In the genomic region with DNA sequence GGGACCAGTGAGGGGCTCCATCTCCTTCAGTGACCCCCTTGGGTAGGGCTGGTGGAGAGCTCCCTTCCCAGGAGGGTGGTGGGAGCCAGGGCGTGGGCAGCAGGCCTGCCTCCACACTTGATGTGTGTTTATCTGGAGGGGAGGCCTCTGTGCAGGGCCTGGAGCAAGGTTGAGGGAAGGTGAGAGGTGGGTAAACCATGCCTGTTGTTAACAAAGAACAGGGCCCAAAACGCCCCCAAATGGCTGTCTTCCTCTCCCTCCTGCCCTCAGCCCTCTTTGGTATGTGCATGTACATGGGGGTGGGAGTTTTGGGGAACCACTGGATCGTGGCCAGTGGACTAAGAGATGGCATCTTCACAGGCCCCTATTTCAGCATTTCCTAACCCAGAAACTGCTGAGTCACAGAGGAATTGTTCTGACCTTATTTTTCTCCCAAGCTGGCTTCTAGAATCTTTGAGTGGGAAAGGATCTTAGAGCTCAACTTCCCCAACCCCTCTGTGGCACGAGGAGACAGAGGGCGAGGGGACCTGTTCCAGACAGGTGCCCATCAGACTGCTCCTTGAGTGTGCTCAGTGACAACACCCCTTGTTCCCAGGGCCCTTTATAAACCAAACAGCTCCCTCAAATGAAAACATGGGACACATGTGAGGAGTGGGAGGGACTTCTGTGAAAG, we compare ENCODE assay signal across 1 cellular context.
TF ChIP-seq lines count a peak whose summit lies in the region.

No MANE protein-coding gene starts in this region.

TF ChIP-seq in IMR-90, 13 proteins besides CTCF, POLR2A, EP300 and RAD21 (continued from another document):
- TF ChIP-seq MAFK (IDR thresholded peaks at IDR 0.05; ENCODE audit: low read depth, low read length) (peak; percentile 78), NFE2L2 (IDR thresholded peaks at IDR 0.05; ENCODE audit: low read depth, low read length) (peak; percentile 97)
- TF ChIP-seq, protein P1, sequence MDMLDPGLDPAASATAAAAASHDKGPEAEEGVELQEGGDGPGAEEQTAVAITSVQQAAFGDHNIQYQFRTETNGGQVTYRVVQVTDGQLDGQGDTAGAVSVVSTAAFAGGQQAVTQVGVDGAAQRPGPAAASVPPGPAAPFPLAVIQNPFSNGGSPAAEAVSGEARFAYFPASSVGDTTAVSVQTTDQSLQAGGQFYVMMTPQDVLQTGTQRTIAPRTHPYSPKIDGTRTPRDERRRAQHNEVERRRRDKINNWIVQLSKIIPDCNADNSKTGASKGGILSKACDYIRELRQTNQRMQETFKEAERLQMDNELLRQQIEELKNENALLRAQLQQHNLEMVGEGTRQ (IDR thresholded peaks at IDR 0.05; ENCODE audit: low read depth, low read length): no peak
